ENCODE assay signal across 2 cellular contexts in the genomic region with DNA sequence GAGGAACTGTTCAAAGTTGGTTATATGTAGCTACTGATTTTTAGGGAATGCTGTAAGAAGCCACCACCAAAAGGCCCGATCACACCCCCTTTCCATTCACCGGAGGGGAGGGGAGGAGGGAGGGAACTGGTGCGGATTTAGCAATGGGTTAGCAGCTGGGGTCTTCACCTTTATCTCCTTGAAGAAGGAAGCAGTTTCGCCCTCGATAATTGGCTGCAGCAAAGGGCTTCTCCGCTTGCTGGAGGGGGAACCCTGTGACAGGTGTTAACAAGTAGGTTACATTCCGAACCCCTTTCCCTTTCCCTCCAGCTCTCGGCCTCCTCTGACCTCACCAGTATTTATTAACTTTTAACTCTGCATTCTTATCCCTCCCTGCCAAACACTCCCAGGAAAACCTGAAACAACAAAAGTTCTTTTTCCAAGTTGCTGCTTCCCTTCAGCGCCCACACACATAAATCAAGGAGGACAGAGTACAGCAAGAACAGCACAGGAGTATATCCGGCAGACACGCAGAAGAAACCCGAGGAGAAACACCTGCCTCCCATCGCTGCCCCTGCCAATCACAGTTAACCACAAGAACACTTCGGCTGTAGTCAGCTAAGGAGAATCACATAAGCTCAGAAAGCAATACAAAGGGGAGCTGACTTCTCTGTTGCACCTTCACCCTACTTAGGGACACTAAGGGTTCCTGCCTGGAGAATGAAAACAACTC.
A peak's percentile ranks its signal among the peaks of the same experiment; 100 is the strongest.
TF ChIP-seq lines count a peak whose summit lies in the region.

No MANE protein-coding gene starts in this region.

TF ChIP-seq in GM12891, 5 proteins besides CTCF, POLR2A, EP300 and RAD21:
- TF ChIP-seq POLR2AphosphoS5 (IDR thresholded peaks at IDR 0.05; ENCODE audit: low read depth, low read length) (no peak), PAX5 (IDR thresholded peaks at IDR 0.05; ENCODE audit: insufficient read depth, low read length, severe bottlenecking) (no peak), TAF1 (IDR thresholded peaks at IDR 0.05; ENCODE audit: low read depth, low read length) (no peak), POU2F2 (IDR thresholded peaks at IDR 0.05; ENCODE audit: low read depth, low read length) (no peak), SPI1 (IDR thresholded peaks at IDR 0.05; ENCODE audit: low read depth, low read length) (no peak)

TF ChIP-seq in H1, 55 proteins besides CTCF, POLR2A, EP300 and RAD21:
- TF ChIP-seq KDM1A (IDR thresholded peaks at IDR 0.05; ENCODE audit: borderline replicate concordance, low read length) (no peak), SAP30 (IDR thresholded peaks at IDR 0.05; ENCODE audit: insufficient read depth, insufficient replicate concordance, low read length) (no peak), RNF2 (IDR thresholded peaks at IDR 0.05; ENCODE audit: borderline replicate concordance, low read depth, low read length, missing control alignments, poor library complexity, severe bottlenecking) (no peak), SP1 (IDR thresholded peaks at IDR 0.05; ENCODE audit: low read depth, low read length) (no peak), HDAC6 (IDR thresholded peaks at IDR 0.05; ENCODE audit: low read depth, low read length) (no peak), EGR1 (IDR thresholded peaks at IDR 0.05; ENCODE audit: borderline replicate concordance, low read depth, low read length) (no peak), ASH2L (IDR thresholded peaks at IDR 0.05; ENCODE audit: low read length) (no peak)
- TF ChIP-seq, protein P1, sequence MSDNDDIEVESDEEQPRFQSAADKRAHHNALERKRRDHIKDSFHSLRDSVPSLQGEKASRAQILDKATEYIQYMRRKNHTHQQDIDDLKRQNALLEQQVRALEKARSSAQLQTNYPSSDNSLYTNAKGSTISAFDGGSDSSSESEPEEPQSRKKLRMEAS (IDR thresholded peaks at IDR 0.05), result no peak
- TF ChIP-seq, protein P2, sequence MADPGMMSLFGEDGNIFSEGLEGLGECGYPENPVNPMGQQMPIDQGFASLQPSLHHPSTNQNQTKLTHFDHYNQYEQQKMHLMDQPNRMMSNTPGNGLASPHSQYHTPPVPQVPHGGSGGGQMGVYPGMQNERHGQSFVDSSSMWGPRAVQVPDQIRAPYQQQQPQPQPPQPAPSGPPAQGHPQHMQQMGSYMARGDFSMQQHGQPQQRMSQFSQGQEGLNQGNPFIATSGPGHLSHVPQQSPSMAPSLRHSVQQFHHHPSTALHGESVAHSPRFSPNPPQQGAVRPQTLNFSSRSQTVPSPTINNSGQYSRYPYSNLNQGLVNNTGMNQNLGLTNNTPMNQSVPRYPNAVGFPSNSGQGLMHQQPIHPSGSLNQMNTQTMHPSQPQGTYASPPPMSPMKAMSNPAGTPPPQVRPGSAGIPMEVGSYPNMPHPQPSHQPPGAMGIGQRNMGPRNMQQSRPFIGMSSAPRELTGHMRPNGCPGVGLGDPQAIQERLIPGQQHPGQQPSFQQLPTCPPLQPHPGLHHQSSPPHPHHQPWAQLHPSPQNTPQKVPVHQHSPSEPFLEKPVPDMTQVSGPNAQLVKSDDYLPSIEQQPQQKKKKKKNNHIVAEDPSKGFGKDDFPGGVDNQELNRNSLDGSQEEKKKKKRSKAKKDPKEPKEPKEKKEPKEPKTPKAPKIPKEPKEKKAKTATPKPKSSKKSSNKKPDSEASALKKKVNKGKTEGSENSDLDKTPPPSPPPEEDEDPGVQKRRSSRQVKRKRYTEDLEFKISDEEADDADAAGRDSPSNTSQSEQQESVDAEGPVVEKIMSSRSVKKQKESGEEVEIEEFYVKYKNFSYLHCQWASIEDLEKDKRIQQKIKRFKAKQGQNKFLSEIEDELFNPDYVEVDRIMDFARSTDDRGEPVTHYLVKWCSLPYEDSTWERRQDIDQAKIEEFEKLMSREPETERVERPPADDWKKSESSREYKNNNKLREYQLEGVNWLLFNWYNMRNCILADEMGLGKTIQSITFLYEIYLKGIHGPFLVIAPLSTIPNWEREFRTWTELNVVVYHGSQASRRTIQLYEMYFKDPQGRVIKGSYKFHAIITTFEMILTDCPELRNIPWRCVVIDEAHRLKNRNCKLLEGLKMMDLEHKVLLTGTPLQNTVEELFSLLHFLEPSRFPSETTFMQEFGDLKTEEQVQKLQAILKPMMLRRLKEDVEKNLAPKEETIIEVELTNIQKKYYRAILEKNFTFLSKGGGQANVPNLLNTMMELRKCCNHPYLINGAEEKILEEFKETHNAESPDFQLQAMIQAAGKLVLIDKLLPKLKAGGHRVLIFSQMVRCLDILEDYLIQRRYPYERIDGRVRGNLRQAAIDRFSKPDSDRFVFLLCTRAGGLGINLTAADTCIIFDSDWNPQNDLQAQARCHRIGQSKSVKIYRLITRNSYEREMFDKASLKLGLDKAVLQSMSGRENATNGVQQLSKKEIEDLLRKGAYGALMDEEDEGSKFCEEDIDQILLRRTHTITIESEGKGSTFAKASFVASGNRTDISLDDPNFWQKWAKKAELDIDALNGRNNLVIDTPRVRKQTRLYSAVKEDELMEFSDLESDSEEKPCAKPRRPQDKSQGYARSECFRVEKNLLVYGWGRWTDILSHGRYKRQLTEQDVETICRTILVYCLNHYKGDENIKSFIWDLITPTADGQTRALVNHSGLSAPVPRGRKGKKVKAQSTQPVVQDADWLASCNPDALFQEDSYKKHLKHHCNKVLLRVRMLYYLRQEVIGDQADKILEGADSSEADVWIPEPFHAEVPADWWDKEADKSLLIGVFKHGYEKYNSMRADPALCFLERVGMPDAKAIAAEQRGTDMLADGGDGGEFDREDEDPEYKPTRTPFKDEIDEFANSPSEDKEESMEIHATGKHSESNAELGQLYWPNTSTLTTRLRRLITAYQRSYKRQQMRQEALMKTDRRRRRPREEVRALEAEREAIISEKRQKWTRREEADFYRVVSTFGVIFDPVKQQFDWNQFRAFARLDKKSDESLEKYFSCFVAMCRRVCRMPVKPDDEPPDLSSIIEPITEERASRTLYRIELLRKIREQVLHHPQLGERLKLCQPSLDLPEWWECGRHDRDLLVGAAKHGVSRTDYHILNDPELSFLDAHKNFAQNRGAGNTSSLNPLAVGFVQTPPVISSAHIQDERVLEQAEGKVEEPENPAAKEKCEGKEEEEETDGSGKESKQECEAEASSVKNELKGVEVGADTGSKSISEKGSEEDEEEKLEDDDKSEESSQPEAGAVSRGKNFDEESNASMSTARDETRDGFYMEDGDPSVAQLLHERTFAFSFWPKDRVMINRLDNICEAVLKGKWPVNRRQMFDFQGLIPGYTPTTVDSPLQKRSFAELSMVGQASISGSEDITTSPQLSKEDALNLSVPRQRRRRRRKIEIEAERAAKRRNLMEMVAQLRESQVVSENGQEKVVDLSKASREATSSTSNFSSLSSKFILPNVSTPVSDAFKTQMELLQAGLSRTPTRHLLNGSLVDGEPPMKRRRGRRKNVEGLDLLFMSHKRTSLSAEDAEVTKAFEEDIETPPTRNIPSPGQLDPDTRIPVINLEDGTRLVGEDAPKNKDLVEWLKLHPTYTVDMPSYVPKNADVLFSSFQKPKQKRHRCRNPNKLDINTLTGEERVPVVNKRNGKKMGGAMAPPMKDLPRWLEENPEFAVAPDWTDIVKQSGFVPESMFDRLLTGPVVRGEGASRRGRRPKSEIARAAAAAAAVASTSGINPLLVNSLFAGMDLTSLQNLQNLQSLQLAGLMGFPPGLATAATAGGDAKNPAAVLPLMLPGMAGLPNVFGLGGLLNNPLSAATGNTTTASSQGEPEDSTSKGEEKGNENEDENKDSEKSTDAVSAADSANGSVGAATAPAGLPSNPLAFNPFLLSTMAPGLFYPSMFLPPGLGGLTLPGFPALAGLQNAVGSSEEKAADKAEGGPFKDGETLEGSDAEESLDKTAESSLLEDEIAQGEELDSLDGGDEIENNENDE (IDR thresholded peaks at IDR 0.05; ENCODE audit: insufficient replicate concordance, low read length), result peak; percentile 26
